Comparison of ENCODE assay signal across 16 cellular contexts in genomic region chr7:151757274-151757673, GRCh38.
DNase-seq lines count a peak whose midpoint lies in the region; ATAC-seq, FAIRE-seq and TF ChIP-seq lines count a peak whose summit lies in the region.
"Had no signal": no experiment of that assay in that cellular context is flagged by ENCODE, and none has a peak within 500 bp of the region (broad histone marks: within the 10 kb centered on the region; RNA-seq: fewer than 3 reads in every experiment).

No MANE protein-coding gene starts in this region.

- H3K27me3 Mint-ChIP-seq in neural progenitor cell (ENCODE audit: insufficient read depth, low read depth): peaks cover 5% of the 10 kb centered on the region
- H3K27me3 Mint-ChIP-seq: central memory CD8-positive, alpha-beta T cell had no signal

- intact Hi-C loops in dorsolateral prefrontal cortex (cut with DNase I): loop anchor here (5.0 to 10.0 kb wide), 4 partner anchors 125 to 440 kb away; no protein-coding TSS in a partner anchor

- H3K36me3 ChIP-seq in HUES64 (ENCODE audit: insufficient read depth, low read length): no peaks in the 10 kb centered on the region
- no peaks in the 10 kb centered on the region for H3K36me3 ChIP-seq in neural progenitor cell

- TF ChIP-seq CTCF in neural progenitor cell (IDR thresholded peaks at IDR 0.05) (no peak), dorsolateral prefrontal cortex (IDR thresholded peaks at IDR 0.05 in 54 of 56, conservative IDR thresholded peaks at IDR 0.05 in 2 of 56; ENCODE audit: low read depth in 1 of 56, partially characterized antibody in 56 of 56) (no peak)

- H3K4me3 Mint-ChIP-seq in neural progenitor cell: peak overlapping the region; percentile 8
- H3K4me3 Mint-ChIP-seq: central memory CD8-positive, alpha-beta T cell; immature natural killer cell; T-helper 1 cell treated with Interleukin-12 subunit alpha and Interleukin-12 subunit beta and Interleukin-4 antibody, amounts not matched to agents 30 μg/mL and 1 μg/mL, for 36 hours had no signal

- H3K9me3 ChIP-seq in HUES64 (ENCODE audit: insufficient read depth, low read depth, low read length) (no peaks in the 10 kb centered on the region), neural progenitor cell (ENCODE audit: low read depth) (no peaks in the 10 kb centered on the region)

- DNase-seq in AG08396 (ENCODE audit: low spot score) (peak; percentile 49), neural progenitor cell (ENCODE audit: low spot score) (no peak), NCI-H1048 (lab: John Stamatoyannopoulos, UW) (no peak), dorsolateral prefrontal cortex (no peak)
- DNase-seq: activated CD4-positive, alpha-beta T cell treated with anti-CD3 and anti-CD28 coated beads, Interleukin-2, amount 50 U/mL, for 1 hour; H7; immature natural killer cell; OCI-M1 had no signal

- H3K4me1 ChIP-seq in HUES64 (ENCODE audit: insufficient read depth, low read length): peaks cover 12% of the 10 kb centered on the region; the same call in 1 of the 2 replicates
- H3K4me1 ChIP-seq in neural progenitor cell: peaks cover 18% of the 10 kb centered on the region

- H3K36me3 Mint-ChIP-seq in neural progenitor cell: no peaks in the 10 kb centered on the region
- H3K36me3 Mint-ChIP-seq: immature natural killer cell had no signal

- H3K79me2 ChIP-seq in neural progenitor cell (ENCODE audit: low read depth): no peaks in the 10 kb centered on the region

- no peak for ATAC-seq in GM18867 (IDR thresholded peaks at IDR 0.05; ENCODE audit: unreplicated experiment)
- ATAC-seq in GM18511 (IDR thresholded peaks at IDR 0.05; ENCODE audit: unreplicated experiment): no peak

- peak overlapping the region; percentile 21 for H3K27ac Mint-ChIP-seq in neural progenitor cell
- H3K27ac Mint-ChIP-seq: T-helper 1 cell treated with Interleukin-12 subunit alpha and Interleukin-12 subunit beta and Interleukin-4 antibody, amounts not matched to agents 30 μg/mL and 1 μg/mL, for 36 hours had no signal

- H3K4me2 ChIP-seq in neural progenitor cell: peak overlapping the region; percentile 28

- H3K9ac ChIP-seq in HUES64 (ENCODE audit: low read depth, low read length) (0 out of 2 replicates have a peak overlapping the region, but pooled peaks have one; percentile 6), neural progenitor cell (no peak overlapping the region)

- peak overlapping the region; percentile 4 for H2AFZ ChIP-seq in neural progenitor cell (replicated peaks)

- no peaks in the 10 kb centered on the region for H3K27me3 ChIP-seq in HUES64 (ENCODE audit: insufficient read depth, low read length)
- no peaks in the 10 kb centered on the region for H3K27me3 ChIP-seq in neural progenitor cell
- H3K27me3 ChIP-seq in dorsolateral prefrontal cortex: peaks cover 0 to 12% (median 0%) of the 10 kb centered on the region in 45 donors

- peak; percentile 68 for FAIRE-seq in endometrium (lab: Jason Lieb, UNC)

- 77% methylated on average over 8 of the region's 8 CpGs for WGBS in HUES64

- no peaks in the 10 kb centered on the region for H4K20me1 ChIP-seq in neural progenitor cell (ENCODE audit: low read depth)

- no peak overlapping the region for H3K4me3 ChIP-seq in HUES64 (ENCODE audit: low read length)
- H3K4me3 ChIP-seq in neural progenitor cell: no peak overlapping the region
- H3K4me3 ChIP-seq in dorsolateral prefrontal cortex: peak overlapping the region in 1 of 59 donors; percentile 31

- H3K9me3 Mint-ChIP-seq in neural progenitor cell: no peaks in the 10 kb centered on the region
- H3K9me3 Mint-ChIP-seq: activated T-helper 2 cell treated with anti-CD3 and anti-CD28 coated beads, Interferon-gamma antibody, Interleukin-2, Interleukin-4, amounts not matched to agents 10 μg/mL and 5 μg/mL and 100 μg/mL, durations not matched to agents 14 hours and 24 hours and 36 hours; central memory CD8-positive, alpha-beta T cell; immature natural killer cell; T-helper 1 cell treated with Interleukin-12 subunit alpha and Interleukin-12 subunit beta and Interleukin-4 antibody, amounts not matched to agents 30 μg/mL and 1 μg/mL, for 36 hours had no signal

- no peaks in the 10 kb centered on the region for H3F3A ChIP-seq in neural progenitor cell (ENCODE audit: low read depth)

- H3K27ac ChIP-seq in HUES64 (ENCODE audit: low read depth, low read length) (no peak overlapping the region), neural progenitor cell (no peak overlapping the region), dorsolateral prefrontal cortex (peak overlapping the region in 20 of 59 donors; percentile 2 to 59 (median 26))
- H3K27ac ChIP-seq: C4-2B had no signal

- H3K4me1 Mint-ChIP-seq in neural progenitor cell: peaks cover 32% of the 10 kb centered on the region
